ENCODE assay signal across 1 cellular context in genomic region chr17:76138234-76138895, GRCh38.
TF ChIP-seq lines count a peak whose summit lies in the region.

No MANE protein-coding gene starts in this region.

TF ChIP-seq in HepG2, 621 proteins besides CTCF, POLR2A, EP300 and RAD21 (continued from another document):
- TF ChIP-seq ZBTB7A (CRISPR knock-in tag; IDR thresholded peaks at IDR 0.05) (peak; percentile 98), PBX2 (CRISPR knock-in tag; IDR thresholded peaks at IDR 0.05) (no peak), KDM5B (CRISPR knock-in tag; IDR thresholded peaks at IDR 0.05; ENCODE audit: borderline replicate concordance) (peak; percentile 24; the same call in 1 of the 2 replicates), REL (CRISPR knock-in tag; conservative IDR thresholded peaks at IDR 0.05) (no peak), AGO1 (IDR thresholded peaks at IDR 0.05; ENCODE audit: low read depth, low read length, poor library complexity, severe bottlenecking) (peak; percentile 41), ZNF552 (CRISPR knock-in tag; IDR thresholded peaks at IDR 0.05; ENCODE audit: borderline replicate concordance) (peak; percentile 81; the same call in 1 of the 2 replicates), ZNF678 (CRISPR knock-in tag; IDR thresholded peaks at IDR 0.05) (no peak), ADNP (CRISPR knock-in tag; IDR thresholded peaks at IDR 0.05) (peak; percentile 21; the same call in 1 of the 2 replicates), ATAD3A (CRISPR knock-in tag; IDR thresholded peaks at IDR 0.05) (no peak), ZEB1 (IDR thresholded peaks at IDR 0.05; ENCODE audit: insufficient replicate concordance, low read depth) (no peak), ZNF441 (CRISPR knock-in tag; IDR thresholded peaks at IDR 0.05; ENCODE audit: borderline replicate concordance) (peak; percentile 62; the same call in 1 of the 2 replicates), ZNF687 (CRISPR knock-in tag; IDR thresholded peaks at IDR 0.05) (peak; percentile 94), PRDM10 (CRISPR knock-in tag; IDR thresholded peaks at IDR 0.05; ENCODE audit: low read depth) (0 out of 2 replicates have a peak, but pooled peaks have one; percentile 21), MEIS1 (CRISPR knock-in tag; IDR thresholded peaks at IDR 0.05; ENCODE audit: borderline replicate concordance) (peak; percentile 47), ZNF724P (CRISPR knock-in tag; IDR thresholded peaks at IDR 0.05; ENCODE audit: borderline replicate concordance) (no peak; the same call in 1 of the 2 replicates), ZNF703 (CRISPR knock-in tag; IDR thresholded peaks at IDR 0.05; ENCODE audit: borderline replicate concordance) (no peak), ZNF136 (CRISPR knock-in tag; IDR thresholded peaks at IDR 0.05; ENCODE audit: low read depth) (0 out of 2 replicates have a peak, but pooled peaks have one; percentile 1), HOXA9 (CRISPR knock-in tag; IDR thresholded peaks at IDR 0.05; ENCODE audit: borderline replicate concordance) (no peak), ZNF362 (CRISPR knock-in tag; IDR thresholded peaks at IDR 0.05; ENCODE audit: borderline replicate concordance) (0 out of 2 replicates have a peak, but pooled peaks have one; percentile 26), ATF5 (CRISPR knock-in tag; IDR thresholded peaks at IDR 0.05; ENCODE audit: low read depth) (no peak), FOXP1 (IDR thresholded peaks at IDR 0.05) (no peak), FOXP1 (CRISPR knock-in tag; IDR thresholded peaks at IDR 0.05) (peak; percentile 58), GATA4 (IDR thresholded peaks at IDR 0.05; ENCODE audit: borderline replicate concordance, low read depth) (no peak), ZNF224 (CRISPR knock-in tag; IDR thresholded peaks at IDR 0.05) (peak; percentile 85; the same call in 1 of the 2 replicates), BCL6 (CRISPR knock-in tag; IDR thresholded peaks at IDR 0.05) (peak; percentile 70; the same call in 1 of the 2 replicates)
TF ChIP-seq in HepG2: peak in this region for 290.
